Comparison of ENCODE assay signal across 8 cellular contexts in genomic region chr18:49813321-49814146, GRCh38. TPM values are rescaled to one million over a fixed set of nuclear protein-coding genes. Genes with fewer than 3 reads are reported as not detected.
DNase-seq lines count a peak whose midpoint lies in the region; ATAC-seq, FAIRE-seq and TF ChIP-seq lines count a peak whose summit lies in the region.

Gene ACAA2 (minus strand): TSS chr18:49813533. CDS start chr18:49813484, 49 bp downstream.

- peaks cover 58% of the 10 kb centered on the region for H3K79me2 ChIP-seq in OCI-LY3 (ENCODE audit: low read length)
- no peaks in the 10 kb centered on the region for H3K79me2 ChIP-seq in endothelial cell of umbilical vein (ENCODE audit: control insufficient read depth, insufficient read depth, low read length)

- peaks cover 14% of the 10 kb centered on the region for H4K20me1 ChIP-seq in OCI-LY3 (ENCODE audit: insufficient read depth, low read length)
- H4K20me1 ChIP-seq in endothelial cell of umbilical vein (replicated peaks; ENCODE audit: control insufficient read depth, extremely low read depth, insufficient read depth, low read length), result no peaks in the 10 kb centered on the region

- intact Hi-C loops in endothelial cell of umbilical vein (cut with micrococcal nuclease), result loop anchor here (1.0 to 5.0 kb wide), 5 partner anchors 36 to 251 kb away; partner anchors contain the start of gene LIPG

- FAIRE-seq in HTR-8/SVneo (lab: Jason Lieb, UNC), result no peak
- peak; percentile 89 for FAIRE-seq in endothelial cell of umbilical vein (lab: Jason Lieb, UNC)

- peak within 1 kb of the TSS; percentile 80 for H3K4me3 ChIP-seq in OCI-LY3 (ENCODE audit: low read length)
- H3K4me3 ChIP-seq in endothelial cell of umbilical vein (replicated peaks in 1 of 3; ENCODE audit: insufficient read depth in 1 of 3, low read depth in 1 of 3, low read length in 3 of 3), result peak within 1 kb of the TSS; percentile 48 to 75 (median 64)
- H3K4me3 ChIP-seq in mononuclear cell (ENCODE audit: low read length), result peak within 1 kb of the TSS; percentile 69

- H3K4me2 ChIP-seq in OCI-LY3 (ENCODE audit: low read length), result peak within 1 kb of the TSS; percentile 96
- H3K4me2 ChIP-seq in endothelial cell of umbilical vein (ENCODE audit: insufficient read depth, low read length), result peak within 1 kb of the TSS; percentile 84

- POLR2A ChIA-PET in endothelial cell of umbilical vein (lab: Charles Lee), result interaction anchor here (0.6 to 0.9 kb wide), 3 partner anchors 9 to 261 kb away, joined by 3 to 4 read pairs (median 4); no protein-coding TSS in a partner anchor

- no peaks in the 10 kb centered on the region for H3K9me3 ChIP-seq in OCI-LY3 (ENCODE audit: insufficient read depth, low read length)
- H3K9me3 ChIP-seq in endothelial cell of umbilical vein (replicated peaks; ENCODE audit: control insufficient read depth, insufficient read depth, low read length), result no peaks in the 10 kb centered on the region
- no peaks in the 10 kb centered on the region for H3K9me3 ChIP-seq in mononuclear cell (ENCODE audit: low read depth, low read length)

- in situ Hi-C loops in Caki2 (cut with HindIII; ENCODE audit: low pct_unique_long_range_greater_than_20kb, low sequenced_read_pairs), result no loop called here

- H3K4me1 ChIP-seq in OCI-LY3 (ENCODE audit: low read length) (peaks cover 17% of the 10 kb centered on the region), endothelial cell of umbilical vein (ENCODE audit: control insufficient read depth, extremely low read depth, insufficient read depth, low read length) (peaks cover 12% of the 10 kb centered on the region), mononuclear cell (ENCODE audit: insufficient read depth, low read length) (peaks cover 19% of the 10 kb centered on the region)

- peak; percentile 93 for TF ChIP-seq POLR2A in endothelial cell of umbilical vein (IDR thresholded peaks at IDR 0.05; ENCODE audit: low read depth, low read length)

- ATAC-seq in GM21381 (IDR thresholded peaks at IDR 0.05; ENCODE audit: unreplicated experiment), result peak; percentile 78

- H3K9ac ChIP-seq in OCI-LY3 (ENCODE audit: low read length) (peak within 1 kb of the TSS; percentile 88), endothelial cell of umbilical vein (replicated peaks; ENCODE audit: extremely low read depth, insufficient read depth, low read length) (peak within 1 kb of the TSS; percentile 91)

- H2AFZ ChIP-seq in OCI-LY3 (ENCODE audit: low read depth, low read length), result peak within 1 kb of the TSS; percentile 91
- H2AFZ ChIP-seq in endothelial cell of umbilical vein (ENCODE audit: low read depth, low read length), result peak within 1 kb of the TSS; percentile 99

- TF ChIP-seq CTCF in OCI-LY3 (IDR thresholded peaks at IDR 0.05; ENCODE audit: low read depth, low read length), result no peak
- TF ChIP-seq CTCF in endothelial cell of umbilical vein (IDR thresholded peaks at IDR 0.05; ENCODE audit: extremely low read depth in 1 of 2, insufficient read depth in 1 of 2, low read depth in 1 of 2, low read length in 2 of 2), result no peak

- no peaks in the 10 kb centered on the region for H3K9me1 ChIP-seq in endothelial cell of umbilical vein (replicated peaks; ENCODE audit: control insufficient read depth, extremely low read depth, insufficient read depth, low read length)

- peak; percentile 70 for DNase-seq in Caki2 (ENCODE audit: low read depth)
- peak; percentile 67 for DNase-seq in HTR-8/SVneo (ENCODE audit: insufficient read length, low spot score)
- peak; percentile 93 for DNase-seq in activated CD8-positive, alpha-beta memory T cell treated with anti-CD3 and anti-CD28 coated beads, Interleukin-2, amount 50 U/mL, for 48 hours
- DNase-seq in endothelial cell of umbilical vein (ENCODE audit: low read depth, low spot score), result peak; percentile 83
- DNase-seq in stimulated activated CD8-positive, alpha-beta memory T cell treated with anti-CD3 and anti-CD28 coated beads, Interleukin-4, amount 100 ng/mL, for 24 hours (ENCODE audit: low read depth), result peak; percentile 80

- BruUV-seq in endothelial cell of umbilical vein (replicated peaks; lab: Mats Ljungman, UMichigan), result TSS peak; percentile 66

- dilution Hi-C loops in endothelial cell of umbilical vein (cut with MboI; ENCODE audit: extremely low pct_ligation_motif_present, low sequenced_read_pairs), result no loop called here

- H3K27me3 ChIP-seq in OCI-LY3 (ENCODE audit: low read depth, low read length), result no peaks in the 10 kb centered on the region
- H3K27me3 ChIP-seq in endothelial cell of umbilical vein (ENCODE audit: control insufficient read depth in 2 of 2, insufficient read depth in 2 of 2, low read length in 2 of 2), result no peaks in the 10 kb centered on the region
- no peaks in the 10 kb centered on the region for H3K27me3 ChIP-seq in mononuclear cell (ENCODE audit: insufficient read depth, low read length)

- H3K36me3 ChIP-seq in OCI-LY3 (replicated peaks; ENCODE audit: low read depth, low read length) (peaks cover 14% of the 10 kb centered on the region), endothelial cell of umbilical vein (ENCODE audit: control insufficient read depth in 2 of 2, extremely low read depth in 1 of 2, insufficient read depth in 2 of 2, low read length in 2 of 2) (no peaks in the 10 kb centered on the region)

- H3K27ac ChIP-seq in OCI-LY3 (ENCODE audit: low read length) (peak within 1 kb of the TSS; percentile 88), endothelial cell of umbilical vein (ENCODE audit: insufficient read depth, low read depth, low read length) (peak within 1 kb of the TSS; percentile 94)

- CTCF ChIA-PET in endothelial cell of umbilical vein (lab: Charles Lee), result interaction anchor here (0.7 to 6.0 kb wide), 7 partner anchors 21 to 543 kb away, joined by 3 to 34 read pairs (median 3); no protein-coding TSS in a partner anchor

TF ChIP-seq in endothelial cell of umbilical vein, 7 proteins besides CTCF, POLR2A, EP300 and RAD21:
- peak; percentile 32 for TF ChIP-seq POLR2AphosphoS5 (IDR thresholded peaks at IDR 0.05; ENCODE audit: insufficient read depth, low read depth, low read length)
- no peak for TF ChIP-seq FOS (IDR thresholded peaks at IDR 0.05; ENCODE audit: borderline replicate concordance, insufficient read depth, low read length)

RNA-seq across cellular contexts. Expression of gene ACAA2, which starts in this region (rescaled TPM):
- 73.9 and 76.4 TPM in 2 replicates for total RNA-seq in Caki2 (2014; rRNA removed; shearing (Covaris generic); ENCODE audit: low replicate concordance)
- total RNA-seq in endothelial cell of umbilical vein, result 44.4 and 44.9 TPM in 2 replicates
- polyA plus RNA-seq in endothelial cell of umbilical vein, result 14.6 and 18.6 TPM in 2 replicates
- 21.1 and 22.3 TPM in 2 replicates for polyA plus RNA-seq in endothelial cell of umbilical vein (2011; cell fraction: cytosol; rRNA removed)
- 14.8 and 15.8 TPM in 2 replicates for polyA plus RNA-seq in endothelial cell of umbilical vein (2011; cell fraction: nucleus; rRNA removed)
- polyA plus RNA-seq in endothelial cell of umbilical vein (2012), result 45.8 and 60.4 TPM in 2 replicates
- polyA minus RNA-seq in endothelial cell of umbilical vein, result 22.2 and 25.6 TPM in 2 replicates
- 18.2 TPM for polyA minus RNA-seq in endothelial cell of umbilical vein (2011; cell fraction: cytosol; rRNA and poly(A)+ RNA removed)
- 6.9 and 7.7 TPM in 2 replicates for polyA minus RNA-seq in endothelial cell of umbilical vein (2011; cell fraction: nucleus; rRNA and poly(A)+ RNA removed)
- 11.5 TPM for total RNA-seq in mononuclear cell

Comparison
In these comparisons a context has a peak if more than half of its experiments do, and no peak if none do; other contexts are left out.
1. Peak in every context shown above with its lines: DNase-seq, ATAC-seq, H3K4me3 ChIP-seq and H3K27ac ChIP-seq.